ENCODE assay signal across 9 cellular contexts in the genomic region with DNA sequence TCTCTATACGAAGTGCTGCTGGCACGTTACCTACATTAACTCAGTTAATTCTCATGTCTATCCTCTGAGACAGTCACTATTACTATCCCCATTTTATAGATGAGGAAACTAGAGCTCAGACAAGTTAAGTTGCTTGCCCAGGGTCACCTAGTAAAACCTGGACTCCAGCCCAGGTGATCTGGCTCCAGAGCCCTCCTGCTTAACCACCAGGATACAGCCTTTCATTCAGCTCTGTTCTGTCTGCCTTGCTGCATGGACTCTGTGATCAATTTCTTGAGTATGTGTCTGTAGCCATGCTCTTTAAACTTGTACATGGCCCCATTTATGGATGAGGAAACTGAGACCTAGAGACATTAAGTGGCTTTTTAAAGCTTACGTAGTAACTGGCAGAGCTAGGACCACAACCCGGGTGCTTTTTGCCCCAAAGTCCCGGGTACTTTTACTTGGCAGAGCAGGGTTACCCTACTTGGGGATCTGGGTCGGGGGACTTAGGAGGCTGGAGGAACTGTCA. TPM values are rescaled to one million over a fixed set of nuclear protein-coding genes. Genes with fewer than 3 reads are reported as not detected.
DNase-seq lines count a peak whose midpoint lies in the region; ATAC-seq, FAIRE-seq and TF ChIP-seq lines count a peak whose summit lies in the region.
"Had no signal": no experiment of that assay in that cellular context is flagged by ENCODE, and none has a peak within 500 bp of the region (broad histone marks: within the 10 kb centered on the region; RNA-seq: fewer than 3 reads in every experiment).

No MANE protein-coding gene starts in this region.

- no peak for TF ChIP-seq RAD21 in A549 (conservative IDR thresholded peaks at IDR 0.05 in 1 of 2, IDR thresholded peaks at IDR 0.05 in 1 of 2)

- TF ChIP-seq POLR2A in A549 (IDR thresholded peaks at IDR 0.05; ENCODE audit: low read length), result no peak

- CTCF ChIA-PET in A549 (lab: Yijun Ruan, JAX), result interaction anchor here (1.1 to 13.6 kb wide), 6 partner anchors 8 to 260 kb away, joined by 3 to 123 read pairs (median 7); no protein-coding TSS in a partner anchor
- CTCF ChIA-PET in HEK293 (lab: Yijun Ruan, JAX), result interaction anchor here (0.7 to 8.5 kb wide), 9 partner anchors 14 to 335 kb away, joined by 3 to 47 read pairs (median 5); no protein-coding TSS in a partner anchor

- H3K4me2 ChIP-seq in A549, result peak overlapping the region; percentile 81

- no peaks in the 10 kb centered on the region for H3K9me3 Mint-ChIP-seq in activated naive CD8-positive, alpha-beta T cell treated with anti-CD3 and anti-CD28 coated beads, Interleukin-2, amount 50 U/mL, for 24 hours
- H3K9me3 Mint-ChIP-seq in progenitor cell of endocrine pancreas (ENCODE audit: low read depth), result no peaks in the 10 kb centered on the region

- peak overlapping the region; percentile 81 for H3K27ac Mint-ChIP-seq in activated naive CD8-positive, alpha-beta T cell treated with anti-CD3 and anti-CD28 coated beads, Interleukin-2, amount 50 U/mL, for 24 hours
- no peak overlapping the region for H3K27ac Mint-ChIP-seq in progenitor cell of endocrine pancreas

- H3K4me1 Mint-ChIP-seq in activated naive CD8-positive, alpha-beta T cell treated with anti-CD3 and anti-CD28 coated beads, Interleukin-2, amount 50 U/mL, for 24 hours, result peaks cover 40% of the 10 kb centered on the region
- peaks cover 14% of the 10 kb centered on the region for H3K4me1 Mint-ChIP-seq in progenitor cell of endocrine pancreas (ENCODE audit: low read depth)

- 96% methylated on average over 5 of the region's 6 CpGs for WGBS in A549 (ENCODE audit: missing lambda C conversion rate)

- FAIRE-seq in A549 (lab: Jason Lieb, UNC), result no peak

- H3K4me3 ChIP-seq in A549 (peak overlapping the region; percentile 86), HEK293 (ENCODE audit: low read depth, low read length) (no peak overlapping the region)
- H3K4me3 ChIP-seq: SK-N-MC had no signal

- H3K9me3 ChIP-seq in A549 (no peaks in the 10 kb centered on the region), HEK293 (ENCODE audit: control insufficient read depth, insufficient read depth, low read depth, low read length) (no peaks in the 10 kb centered on the region)

- H3K27ac ChIP-seq in A549 (peak overlapping the region; percentile 74 to 83), HEK293 (ENCODE audit: extremely low read depth, low read depth, low read length) (peak overlapping the region; percentile 57; the same call in 1 of the 2 replicates), caudate nucleus (ENCODE audit: low read depth, low read length) (no peak overlapping the region)
- H3K27ac ChIP-seq: SK-N-MC had no signal

- H3K4me3 Mint-ChIP-seq in activated naive CD8-positive, alpha-beta T cell treated with anti-CD3 and anti-CD28 coated beads, Interleukin-2, amount 50 U/mL, for 24 hours, result peak overlapping the region; percentile 27
- H3K4me3 Mint-ChIP-seq in progenitor cell of endocrine pancreas (ENCODE audit: low read depth), result no peak overlapping the region

- no peak for TF ChIP-seq EP300 in A549 (IDR thresholded peaks at IDR 0.05)

- TF ChIP-seq CTCF in A549 (IDR thresholded peaks at IDR 0.05) (no peak), HEK293 (tag by site-specific recombination; IDR thresholded peaks at IDR 0.05) (no peak), progenitor cell of endocrine pancreas (IDR thresholded peaks at IDR 0.05; ENCODE audit: unreplicated experiment) (no peak), GM10266 (IDR thresholded peaks at IDR 0.05; ENCODE audit: control insufficient read depth, insufficient read depth, low read depth, missing control alignments) (no peak)

- peaks cover 24 to 64% of the 10 kb centered on the region in 2 experiments for H3K36me3 ChIP-seq in HEK293 (ENCODE audit: control insufficient read depth in 2 of 2, insufficient read depth in 1 of 2, low read length in 2 of 2)

- no peak for DNase-seq in A549 (ENCODE audit: low read depth in 1 of 2, low spot score in 1 of 2)
- DNase-seq in activated naive CD8-positive, alpha-beta T cell treated with anti-CD3 and anti-CD28 coated beads, Interleukin-2, amount 50 U/mL, for 24 hours, result no peak
- peak; percentile 35 for DNase-seq in mesenteric fat pad (ENCODE audit: low spot score)
- no peak for DNase-seq in progenitor cell of endocrine pancreas (ENCODE audit: low spot score, unreplicated experiment)
- DNase-seq in caudate nucleus (lab: John Stamatoyannopoulos, UW), result no peak
- DNase-seq in NCI-H1930 (lab: John Stamatoyannopoulos, UW), result no peak
- DNase-seq in GM10266 (ENCODE audit: extremely low spot score), result no peak

- peaks cover 22% of the 10 kb centered on the region for H3K36me3 Mint-ChIP-seq in activated naive CD8-positive, alpha-beta T cell treated with anti-CD3 and anti-CD28 coated beads, Interleukin-2, amount 50 U/mL, for 24 hours (ENCODE audit: low read depth)
- H3K36me3 Mint-ChIP-seq in progenitor cell of endocrine pancreas (ENCODE audit: insufficient read depth), result peaks cover 1% of the 10 kb centered on the region

- peaks cover 5% of the 10 kb centered on the region for H3K27me3 Mint-ChIP-seq in activated naive CD8-positive, alpha-beta T cell treated with anti-CD3 and anti-CD28 coated beads, Interleukin-2, amount 50 U/mL, for 24 hours
- H3K27me3 Mint-ChIP-seq in progenitor cell of endocrine pancreas, result peaks cover 36% of the 10 kb centered on the region

- ATAC-seq in A549, result no peak
- ATAC-seq in activated naive CD8-positive, alpha-beta T cell treated with anti-CD3 and anti-CD28 coated beads, Interleukin-2, amount 50 U/mL, for 24 hours, result no peak

- peaks cover 27% of the 10 kb centered on the region for H3K4me1 ChIP-seq in A549
- peaks cover 8% of the 10 kb centered on the region for H3K4me1 ChIP-seq in HEK293 (ENCODE audit: control insufficient read depth, insufficient read depth, low read length)

- POLR2A ChIA-PET in A549 (lab: Yijun Ruan, JAX) (interaction anchor here (0.5 to 1.3 kb wide), 2 partner anchors 16 to 88 kb away, joined by 3 to 4 read pairs; no protein-coding TSS in a partner anchor), HEK293 (lab: Yijun Ruan, JAX) (interaction anchor here (0.5 kb wide), 1 partner anchor 43 kb away, joined by 3 read pairs; no protein-coding TSS in a partner anchor)

TF ChIP-seq in A549, 52 proteins besides CTCF, POLR2A, EP300 and RAD21:
- no peak for TF ChIP-seq JUNB (IDR thresholded peaks at IDR 0.05)
- no peak for TF ChIP-seq ZFP36 (IDR thresholded peaks at IDR 0.05; ENCODE audit: borderline replicate concordance, partially characterized antibody)
- TF ChIP-seq CEBPB (IDR thresholded peaks at IDR 0.05), result no peak
- no peak for TF ChIP-seq RARB (CRISPR knock-in tag; IDR thresholded peaks at IDR 0.05)

TF ChIP-seq in HEK293, 187 proteins besides CTCF, POLR2A, EP300 and RAD21:
- TF ChIP-seq GLI4 (tag by site-specific recombination; IDR thresholded peaks at IDR 0.05), result no peak
- no peak for TF ChIP-seq BCL11B (tag by site-specific recombination; IDR thresholded peaks at IDR 0.05; ENCODE audit: low read depth)
- no peak for TF ChIP-seq SETDB1 (IDR thresholded peaks at IDR 0.05; ENCODE audit: insufficient read length, low read length)
- TF ChIP-seq ZNF843 (tag by site-specific recombination; IDR thresholded peaks at IDR 0.05), result no peak

RNA-seq across cellular contexts. Expression of gene CDKN1A, which starts 4.7 kb away (rescaled TPM):
- polyA plus RNA-seq in A549 (2011; rRNA removed) (183 and 192 TPM in 2 replicates), A549 (2017; fragmentation: RNase III; extraction: RNeasy Plus Mini Kit Qiagen cat#74134 plus additional on column Dnase treatment) (118 to 137 TPM (median 130 TPM) in 3 replicates)
- 77.4 and 110 TPM in 2 replicates for polyA plus RNA-seq in A549 (2012; cell fraction: cytosol; rRNA removed)
- polyA plus RNA-seq in A549 (2012; cell fraction: nucleus; rRNA removed), result 75.0 and 97.2 TPM in 2 replicates
- 91.6 and 101 TPM in 2 replicates for polyA minus RNA-seq in A549 (2011; rRNA and poly(A)+ RNA removed)
- total RNA-seq in mesenteric fat pad (245 TPM), progenitor cell of endocrine pancreas (12.4 and 24.5 TPM in 2 replicates)

RNA-seq across cellular contexts. Expression of gene RAB44, which starts 14.4 kb away (rescaled TPM):
- 0.04 TPM in 2 replicates for polyA plus RNA-seq in A549 (2011; rRNA removed)
- 0.01 TPM in 2 replicates for polyA plus RNA-seq in A549 (2012; cell fraction: cytosol; rRNA removed)
- polyA plus RNA-seq in A549 (2012; cell fraction: nucleus; rRNA removed), result 0.07 and 0.11 TPM in 2 replicates
- 0.05 to 0.11 TPM (median 0.09 TPM) in 3 replicates for polyA plus RNA-seq in A549 (2017; fragmentation: RNase III; extraction: RNeasy Plus Mini Kit Qiagen cat#74134 plus additional on column Dnase treatment)
- not detected in 2 replicates for polyA minus RNA-seq in A549 (2011; rRNA and poly(A)+ RNA removed)
- total RNA-seq in mesenteric fat pad, result 0.35 TPM
- not detected in 2 replicates for total RNA-seq in progenitor cell of endocrine pancreas
